ENCODE assay signal across 13 cellular contexts in genomic region chr3:23004971-23005370, GRCh38.
DNase-seq lines count a peak whose midpoint lies in the region; ATAC-seq and TF ChIP-seq lines count a peak whose summit lies in the region.
"Had no signal": no experiment of that assay in that cellular context is flagged by ENCODE, and none has a peak within 500 bp of the region (broad histone marks: within the 10 kb centered on the region; RNA-seq: fewer than 3 reads in every experiment).

No MANE protein-coding gene starts in this region.

- H3K27me3 ChIP-seq in right atrium auricular region (no peaks in the 10 kb centered on the region), adrenal gland (no peaks in the 10 kb centered on the region)

- ATAC-seq in mucosa of descending colon (peak; percentile 41), HG02763 (IDR thresholded peaks at IDR 0.05; ENCODE audit: unreplicated experiment) (no peak)
- ATAC-seq: stimulated activated naive CD8-positive, alpha-beta T cell treated with anti-CD3 and anti-CD28 coated beads, Interleukin-15, amount 100 ng/mL, for 72 hours had no signal

- TF ChIP-seq POLR2A in adrenal gland (IDR thresholded peaks at IDR 0.05): no peak

- H3K4me1 ChIP-seq in mucosa of descending colon (ENCODE audit: low read depth): no peaks in the 10 kb centered on the region
- H3K4me1 ChIP-seq in right atrium auricular region: no peaks in the 10 kb centered on the region
- H3K4me1 ChIP-seq in adrenal gland (replicated peaks in 1 of 2): no peaks in the 10 kb centered on the region

- H3K27ac ChIP-seq in right atrium auricular region: no peak overlapping the region
- no peak overlapping the region for H3K27ac ChIP-seq in adrenal gland

- H3K27ac Mint-ChIP-seq in osteocyte (ENCODE audit: unreplicated experiment): no peak overlapping the region
- H3K27ac Mint-ChIP-seq: activated naive CD8-positive, alpha-beta T cell treated with anti-CD3 and anti-CD28 coated beads, Interleukin-2, amount 10 ng/mL, durations not matched to agents 7 days and 5 days; memory B cell; stimulated activated naive CD8-positive, alpha-beta T cell treated with anti-CD3 and anti-CD28 coated beads, Interleukin-15, amount 100 ng/mL, for 72 hours had no signal

- DNase-seq in Caki2 (ENCODE audit: low read depth) (peak; percentile 60), M059J (ENCODE audit: low read depth) (peak; percentile 67), choroid plexus epithelial cell (ENCODE audit: low read depth) (peak; percentile 78), mucosa of descending colon (no peak), right atrium auricular region (ENCODE audit: low spot score) (no peak), osteocyte (ENCODE audit: extremely low spot score, unreplicated experiment) (no peak), adrenal gland (no peak)
- DNase-seq: activated naive CD8-positive, alpha-beta T cell treated with anti-CD3 and anti-CD28 coated beads, Interleukin-2, amount 10 ng/mL, durations not matched to agents 7 days and 5 days; NCI-H1105 treated with DMSO at 0.1 percent for 48 hours; NCI-H446; stimulated activated naive CD8-positive, alpha-beta T cell treated with anti-CD3 and anti-CD28 coated beads, Interleukin-15, amount 100 ng/mL, for 72 hours had no signal

- no peak for TF ChIP-seq CTCF in choroid plexus epithelial cell (conservative IDR thresholded peaks at IDR 0.05; ENCODE audit: low read depth, low read length)
- no peak for TF ChIP-seq CTCF in mucosa of descending colon (IDR thresholded peaks at IDR 0.05)
- no peak for TF ChIP-seq CTCF in right atrium auricular region (IDR thresholded peaks at IDR 0.05)
- no peak for TF ChIP-seq CTCF in osteocyte (IDR thresholded peaks at IDR 0.05)
- TF ChIP-seq CTCF in adrenal gland (IDR thresholded peaks at IDR 0.05): no peak

- H3K4me3 Mint-ChIP-seq in osteocyte (ENCODE audit: unreplicated experiment): no peak overlapping the region
- H3K4me3 Mint-ChIP-seq: activated naive CD8-positive, alpha-beta T cell treated with anti-CD3 and anti-CD28 coated beads, Interleukin-2, amount 10 ng/mL, durations not matched to agents 7 days and 5 days; memory B cell; stimulated activated naive CD8-positive, alpha-beta T cell treated with anti-CD3 and anti-CD28 coated beads, Interleukin-15, amount 100 ng/mL, for 72 hours had no signal

- no peaks in the 10 kb centered on the region for H3K9me3 ChIP-seq in mucosa of descending colon
- H3K9me3 ChIP-seq in right atrium auricular region: no peaks in the 10 kb centered on the region
- H3K9me3 ChIP-seq in adrenal gland (replicated peaks in 1 of 3): no peaks in the 10 kb centered on the region

- H3K4me3 ChIP-seq in choroid plexus epithelial cell (ENCODE audit: low read depth, low read length) (no peak overlapping the region), mucosa of descending colon (no peak overlapping the region), right atrium auricular region (no peak overlapping the region), adrenal gland (no peak overlapping the region)

- peaks cover 19% of the 10 kb centered on the region for H3K4me1 Mint-ChIP-seq in osteocyte (ENCODE audit: unreplicated experiment)
- H3K4me1 Mint-ChIP-seq: activated naive CD8-positive, alpha-beta T cell treated with anti-CD3 and anti-CD28 coated beads, Interleukin-2, amount 10 ng/mL, durations not matched to agents 7 days and 5 days; memory B cell; stimulated activated naive CD8-positive, alpha-beta T cell treated with anti-CD3 and anti-CD28 coated beads, Interleukin-15, amount 100 ng/mL, for 72 hours had no signal

- intact Hi-C loops in mucosa of descending colon (cut with DNase I, micrococcal nuclease) (no loop called here), adrenal gland (cut with DNase I) (no loop called here)

- in situ Hi-C loops in Caki2 (cut with HindIII; ENCODE audit: low pct_unique_long_range_greater_than_20kb, low sequenced_read_pairs): no loop called here

- peaks cover under 1% of the 10 kb centered on the region for H3K9me3 Mint-ChIP-seq in osteocyte (ENCODE audit: unreplicated experiment)
- H3K9me3 Mint-ChIP-seq: activated naive CD8-positive, alpha-beta T cell treated with anti-CD3 and anti-CD28 coated beads, Interleukin-2, amount 10 ng/mL, durations not matched to agents 7 days and 5 days; stimulated activated naive CD8-positive, alpha-beta T cell treated with anti-CD3 and anti-CD28 coated beads, Interleukin-15, amount 100 ng/mL, for 72 hours had no signal

- no peaks in the 10 kb centered on the region for H3K36me3 Mint-ChIP-seq in osteocyte (ENCODE audit: unreplicated experiment)
- H3K36me3 Mint-ChIP-seq: activated naive CD8-positive, alpha-beta T cell treated with anti-CD3 and anti-CD28 coated beads, Interleukin-2, amount 10 ng/mL, durations not matched to agents 7 days and 5 days; memory B cell had no signal

- H3K36me3 ChIP-seq in mucosa of descending colon (ENCODE audit: low read depth) (no peaks in the 10 kb centered on the region), right atrium auricular region (no peaks in the 10 kb centered on the region), adrenal gland (replicated peaks in 1 of 2) (no peaks in the 10 kb centered on the region)

- 75 to 89% (median 88%) methylated on average over 5 of the region's 5 CpGs for WGBS in adrenal gland, 4 donors

- H3K27me3 Mint-ChIP-seq in osteocyte (ENCODE audit: unreplicated experiment): no peaks in the 10 kb centered on the region
- H3K27me3 Mint-ChIP-seq: stimulated activated naive CD8-positive, alpha-beta T cell treated with anti-CD3 and anti-CD28 coated beads, Interleukin-15, amount 100 ng/mL, for 72 hours had no signal

Comparison
In these comparisons a context has a peak if more than half of its experiments do, and no peak if none do; other contexts are left out.
1. DNase-seq: peak in Caki2 (single experiment), M059J (single experiment) and choroid plexus epithelial cell (single experiment); none in mucosa of descending colon (0 of 3), right atrium auricular region (single experiment), osteocyte (single experiment) and adrenal gland (0 of 7).